Comparison of ENCODE assay signal across 20 cellular contexts in the genomic region with DNA sequence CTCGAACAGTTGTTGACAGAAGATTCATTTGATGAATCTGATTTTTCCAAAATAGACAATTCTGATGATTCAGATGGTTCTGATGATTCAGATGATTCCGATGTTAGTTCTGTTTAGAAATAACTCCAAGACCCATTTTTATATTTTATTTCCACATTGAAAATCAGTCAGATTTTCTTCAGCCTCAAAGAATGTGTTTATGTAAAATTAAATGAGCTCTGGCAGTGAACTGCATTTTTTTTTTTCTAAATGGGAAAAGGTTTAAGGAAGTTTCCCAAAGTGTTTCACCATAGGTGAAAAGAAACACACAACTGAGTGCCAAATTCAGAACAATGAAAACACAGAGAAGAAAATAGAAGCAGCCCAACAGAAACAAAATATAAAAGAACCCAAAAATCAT.
DNase-seq lines count a peak whose midpoint lies in the region; FAIRE-seq and TF ChIP-seq lines count a peak whose summit lies in the region.
"Had no signal": no experiment of that assay in that cellular context is flagged by ENCODE, and none has a peak within 500 bp of the region (broad histone marks: within the 10 kb centered on the region; RNA-seq: fewer than 3 reads in every experiment).

No MANE protein-coding gene starts in this region.

- CTCF ChIA-PET in MCF 10A (lab: Yijun Ruan, JAX): interaction anchor here (0.5 to 1.2 kb wide), 4 partner anchors 25 to 695 kb away, joined by 3 to 4 read pairs (median 3); no protein-coding TSS in a partner anchor

- H3K4me3 ChIP-seq in breast epithelium (no peak overlapping the region), fibroblast of villous mesenchyme (ENCODE audit: low read depth, low read length) (no peak overlapping the region)
- H3K4me3 ChIP-seq: BLaER1, GM12878, K562 had no signal

- TF ChIP-seq POLR2A in breast epithelium (IDR thresholded peaks at IDR 0.05): no peak

- no peaks in the 10 kb centered on the region for H3K36me3 Mint-ChIP-seq in MCF 10A (ENCODE audit: insufficient read depth, unreplicated experiment)
- H3K36me3 Mint-ChIP-seq: CD8-positive, alpha-beta memory T cell had no signal

- no peaks in the 10 kb centered on the region for H3K36me3 ChIP-seq in breast epithelium
- H3K36me3 ChIP-seq: BLaER1 had no signal

- H3K9me3 Mint-ChIP-seq in MCF 10A (ENCODE audit: unreplicated experiment): no peaks in the 10 kb centered on the region
- H3K9me3 Mint-ChIP-seq: CD8-positive, alpha-beta memory T cell had no signal

- no peaks in the 10 kb centered on the region for H3K4me1 ChIP-seq in breast epithelium
- H3K4me1 ChIP-seq: BLaER1 had no signal

- peak; percentile 17 for FAIRE-seq in TTC549 (lab: Jason Lieb, UNC)
- FAIRE-seq: GM12878, GM18507, H54, K562 had no signal

- intact Hi-C loops in breast epithelium (cut with DNase I; ENCODE audit: low total_unique reads) (no loop called here), MCF 10A (cut with micrococcal nuclease) (no loop called here)

- no peaks in the 10 kb centered on the region for H3K9me3 ChIP-seq in breast epithelium
- H3K9me3 ChIP-seq: BLaER1, Caco-2 had no signal

- DNase-seq in breast epithelium (ENCODE audit: low spot score in 2 of 2): no peak
- DNase-seq in MCF 10A (ENCODE audit: unreplicated experiment): no peak
- peak; percentile 42 for DNase-seq in fibroblast of villous mesenchyme (ENCODE audit: low read depth)
- DNase-seq in NCI-H510A treated with DMSO at 0.1 percent for 48 hours (lab: John Stamatoyannopoulos, UW): no peak
- DNase-seq in GM20000 (ENCODE audit: low spot score): no peak
- no peak for DNase-seq in glomerular visceral epithelial cell (ENCODE audit: extremely low spot score)
- DNase-seq in hepatic stellate cell (ENCODE audit: low spot score): no peak
- DNase-seq: AML-193; Caco-2; CD8-positive, alpha-beta memory T cell; DND-41; GF-D8 had no signal

- H3K27ac ChIP-seq in breast epithelium: peak overlapping the region; percentile 1 to 29
- H3K27ac ChIP-seq: 22Rv1, BLaER1, HL-60 had no signal

- H3K4me3 Mint-ChIP-seq in MCF 10A (ENCODE audit: unreplicated experiment): no peak overlapping the region
- H3K4me3 Mint-ChIP-seq: CD8-positive, alpha-beta memory T cell had no signal

- BruUV-seq in MCF 10A (replicated peaks; lab: Mats Ljungman, UMichigan): no TSS peak

- no peaks in the 10 kb centered on the region for H3K4me1 Mint-ChIP-seq in MCF 10A (ENCODE audit: insufficient read depth, unreplicated experiment)
- H3K4me1 Mint-ChIP-seq: CD8-positive, alpha-beta memory T cell had no signal

- no peak overlapping the region for H3K27ac Mint-ChIP-seq in MCF 10A (ENCODE audit: low read depth, unreplicated experiment)
- H3K27ac Mint-ChIP-seq: CD8-positive, alpha-beta memory T cell had no signal

- peaks cover 49% of the 10 kb centered on the region for H3K27me3 Mint-ChIP-seq in MCF 10A (ENCODE audit: insufficient read depth, unreplicated experiment)

- TF ChIP-seq CTCF in breast epithelium (IDR thresholded peaks at IDR 0.05) (no peak), MCF 10A (IDR thresholded peaks at IDR 0.05; ENCODE audit: unreplicated experiment) (no peak), fibroblast of villous mesenchyme (IDR thresholded peaks at IDR 0.05; ENCODE audit: insufficient read depth, low read depth, low read length) (no peak), GM20000 (IDR thresholded peaks at IDR 0.05; ENCODE audit: extremely low read depth, missing control alignments) (no peak)

- POLR2A ChIA-PET in MCF 10A (lab: Yijun Ruan, JAX): no interaction called here

- H3K27me3 ChIP-seq in breast epithelium: no peaks in the 10 kb centered on the region
- H3K27me3 ChIP-seq: BLaER1 had no signal
